14 cellular contexts compared by ENCODE assay signal in genomic region chr3:129069313-129070085, GRCh38. TPM values are rescaled to one million over a fixed set of nuclear protein-coding genes. Genes with fewer than 3 reads are reported as not detected.
"Had no signal": no experiment of that assay in that cellular context is flagged by ENCODE, and none has a peak within 500 bp of the region (broad histone marks: within the 10 kb centered on the region; RNA-seq: fewer than 3 reads in every experiment).

No MANE protein-coding gene starts in this region.

RNA-seq across cellular contexts. Expression of gene GP9, which starts 8.9 kb away (rescaled TPM):
- total RNA-seq: activated CD4-positive, alpha-beta memory T cell treated with anti-CD3 and anti-CD28 coated beads for 36 hours; chondrocyte; endodermal cell; glomerular endothelial cell; heart right ventricle; ovary; progenitor cell of endocrine pancreas; renal cortical epithelial cell; skeletal muscle tissue; stomach; T-helper 2 cell treated with Interferon-gamma antibody and Interleukin-4, amounts not matched to agents 100 ng/mL and 5 ng/mL, for 36 hours; tibial nerve; ureter had no signal
- polyA plus RNA-seq: neural cell, ovary, stomach had no signal
